Comparison of ENCODE assay signal across 8 cellular contexts in the genomic region with DNA sequence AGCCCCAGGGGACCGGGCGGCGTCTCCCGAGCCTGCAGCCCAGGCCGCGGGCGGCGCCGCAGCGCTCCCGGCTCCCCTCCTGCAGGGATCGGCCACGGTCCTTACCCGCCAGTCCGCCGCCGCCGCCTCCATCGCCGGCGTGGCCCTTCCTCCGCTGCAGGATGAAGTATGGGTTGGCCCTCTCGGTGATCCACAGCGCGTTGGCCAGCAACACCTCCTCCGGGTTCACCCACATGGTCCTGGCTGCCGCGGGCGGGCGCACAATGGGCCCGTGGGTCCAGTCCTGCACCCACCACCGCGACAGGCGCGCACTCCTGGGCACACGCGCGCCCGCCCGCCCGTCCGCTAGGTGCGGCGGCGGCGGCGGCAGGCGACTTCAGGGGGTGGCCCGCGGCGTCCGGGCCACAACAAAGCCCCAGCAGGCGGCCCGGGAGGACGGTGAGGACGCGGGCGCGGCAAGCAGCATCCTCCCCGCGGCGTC. TPM values are rescaled to one million over a fixed set of nuclear protein-coding genes. Genes with fewer than 3 reads are reported as not detected.
DNase-seq lines count a peak whose midpoint lies in the region; ATAC-seq, FAIRE-seq and TF ChIP-seq lines count a peak whose summit lies in the region.

No MANE protein-coding gene starts in this region.

- H3K4me3 ChIP-seq in AG10803 (ENCODE audit: low read length), result peak overlapping the region; percentile 83
- H3K4me3 ChIP-seq in NT2/D1 (ENCODE audit: insufficient read length, low read depth), result peak overlapping the region; percentile 57
- H3K4me3 ChIP-seq in keratinocyte (ENCODE audit: control insufficient read depth in 2 of 3, extremely low read depth in 1 of 3, insufficient read depth in 2 of 3, low read depth in 1 of 3, low read length in 3 of 3), result peak overlapping the region; percentile 79 to 87 (median 83)
- peak overlapping the region; percentile 71 to 76 for H3K4me3 ChIP-seq in small intestine (ENCODE audit: low read depth in 1 of 2, low read length in 2 of 2)

- no peaks in the 10 kb centered on the region for H4K20me1 ChIP-seq in keratinocyte (ENCODE audit: control insufficient read depth, extremely low read depth, insufficient read depth, low read length)

- H3K9me3 ChIP-seq in NT2/D1 (ENCODE audit: insufficient read depth, low read length) (no peaks in the 10 kb centered on the region), keratinocyte (ENCODE audit: control insufficient read depth, low read depth, low read length) (no peaks in the 10 kb centered on the region), small intestine (ENCODE audit: control insufficient read depth, low read depth) (no peaks in the 10 kb centered on the region)

- ATAC-seq in HG02798 (IDR thresholded peaks at IDR 0.05; ENCODE audit: poor library complexity, unreplicated experiment), result peak; percentile 64

- H3K27ac ChIP-seq in caudate nucleus (ENCODE audit: low read depth, low read length), result peak overlapping the region; percentile 85
- peak overlapping the region; percentile 68 for H3K27ac ChIP-seq in keratinocyte (ENCODE audit: control insufficient read depth, insufficient read depth, low read length)
- H3K27ac ChIP-seq in small intestine (ENCODE audit: low read depth in 1 of 2, low read length in 1 of 2), result peak overlapping the region; percentile 94 to 99

- FAIRE-seq in GM12892 (lab: Jason Lieb, UNC) (no peak), keratinocyte (lab: Jason Lieb, UNC) (no peak), small intestine (lab: Jason Lieb, UNC) (no peak)

- DNase-seq in AG10803 (ENCODE audit: low read depth) (peak; percentile 54), GM12892 (ENCODE audit: insufficient read length) (peak; percentile 40), NT2/D1 (ENCODE audit: low read depth, low spot score) (no peak), caudate nucleus (lab: John Stamatoyannopoulos, UW) (peak in 32 of 61 donors; percentile 3 to 61 (median 29)), keratinocyte (ENCODE audit: low read depth, low spot score) (no peak), small intestine (no peak), NCI-H446 treated with DMSO at 0.1 percent for 48 hours (lab: John Stamatoyannopoulos, UW) (no peak)

- no peak for TF ChIP-seq CTCF in AG10803 (conservative IDR thresholded peaks at IDR 0.05; ENCODE audit: low read length)
- no peak for TF ChIP-seq CTCF in keratinocyte (optimal IDR thresholded peaks at IDR 0.05 in 1 of 3, IDR thresholded peaks at IDR 0.05 in 1 of 3, conservative IDR thresholded peaks at IDR 0.05 in 1 of 3; ENCODE audit: extremely low read depth in 1 of 3, insufficient read depth in 2 of 3, low read length in 3 of 3)

- TF ChIP-seq POLR2A in GM12892 (IDR thresholded peaks at IDR 0.05; ENCODE audit: low read depth, low read length), result no peak

- peaks cover 7% of the 10 kb centered on the region for H3K79me2 ChIP-seq in keratinocyte (ENCODE audit: control insufficient read depth, insufficient read depth, low read length)

- H2AFZ ChIP-seq in keratinocyte (ENCODE audit: control insufficient read depth, low read length), result peak overlapping the region; percentile 96

- no peaks in the 10 kb centered on the region for H3K4me1 ChIP-seq in NT2/D1 (ENCODE audit: insufficient read depth, insufficient read length)
- peaks cover 12% of the 10 kb centered on the region for H3K4me1 ChIP-seq in keratinocyte (ENCODE audit: control insufficient read depth, extremely low read depth, insufficient read depth, low read length)
- H3K4me1 ChIP-seq in small intestine (ENCODE audit: control insufficient read depth in 2 of 2, insufficient read depth in 1 of 2, low read depth in 1 of 2, low read length in 1 of 2), result peaks cover 0 to 3% of the 10 kb centered on the region in 2 donors

- dilution Hi-C loops in keratinocyte (cut with MboI; ENCODE audit: extremely low pct_ligation_motif_present, low sequenced_read_pairs), result no loop called here

- H3K9ac ChIP-seq in NT2/D1 (ENCODE audit: insufficient read length, low read depth) (peak overlapping the region; percentile 33), keratinocyte (ENCODE audit: control insufficient read depth, extremely low read depth, insufficient read depth, low read length) (peak overlapping the region; percentile 85)

- H3K36me3 ChIP-seq in NT2/D1 (ENCODE audit: insufficient read depth, insufficient read length, low read length) (no peaks in the 10 kb centered on the region), keratinocyte (ENCODE audit: control insufficient read depth in 2 of 2, extremely low read depth in 1 of 2, insufficient read depth in 2 of 2, low read length in 2 of 2) (no peaks in the 10 kb centered on the region), small intestine (ENCODE audit: control insufficient read depth in 2 of 2, insufficient read depth in 2 of 2, low read length in 2 of 2) (no peaks in the 10 kb centered on the region)

- no peaks in the 10 kb centered on the region for H3K9me1 ChIP-seq in keratinocyte (ENCODE audit: control insufficient read depth, extremely low read depth, insufficient read depth, low read length)

- H3K27me3 ChIP-seq in NT2/D1 (ENCODE audit: insufficient read depth, insufficient read length) (peaks cover 69% of the 10 kb centered on the region), keratinocyte (ENCODE audit: control insufficient read depth, extremely low read depth, insufficient read depth, low read length) (no peaks in the 10 kb centered on the region), small intestine (ENCODE audit: control insufficient read depth in 2 of 2, insufficient read depth in 2 of 2, low read length in 2 of 2) (no peaks in the 10 kb centered on the region)

- peak overlapping the region; percentile 55 for H3K4me2 ChIP-seq in keratinocyte (ENCODE audit: control insufficient read depth, extremely low read depth, insufficient read depth, low read depth, low read length)

- 0 to 2% (median 1%) methylated on average over 53 to 62 of the region's 62 CpGs for WGBS in small intestine, 3 donors

RNA-seq across cellular contexts. Expression of a gene that starts 0.3 kb away (rescaled TPM):
- 0.36 TPM for polyA plus RNA-seq in GM12892 (2012; ENCODE audit: missing spikeins)
- polyA plus RNA-seq in keratinocyte (9.0 to 14.7 TPM (median 11.6 TPM) in 3 replicates), small intestine (10 to 100 TPM in 2 of 3 donors, 1 to 10 TPM in 1; 6.8 to 11.4 (median 10.1) TPM)
- polyA plus RNA-seq in keratinocyte (2011; ENCODE audit: low read depth), result 15.5 TPM
- polyA plus RNA-seq in keratinocyte (2011; cell fraction: cytosol; rRNA removed), result 10.8 and 15.6 TPM in 2 replicates
- polyA plus RNA-seq in keratinocyte (2011; cell fraction: nucleus; rRNA removed), result 21.1 and 22.8 TPM in 2 replicates
- 8.5 and 14.5 TPM in 2 replicates for polyA plus RNA-seq in keratinocyte (2012; ENCODE audit: low replicate concordance)
- 10.7 to 30.3 TPM (median 28.9 TPM) in 3 replicates for polyA minus RNA-seq in keratinocyte
- 20.9 TPM for polyA minus RNA-seq in keratinocyte (2011; cell fraction: cytosol; rRNA and poly(A)+ RNA removed)
- 34.7 and 49.0 TPM in 2 replicates for polyA minus RNA-seq in keratinocyte (2011; cell fraction: nucleus; rRNA and poly(A)+ RNA removed)

Comparison
In these comparisons a context has a peak if more than half of its experiments do, and no peak if none do; other contexts are left out.
1. DNase-seq: peak in AG10803 (single experiment), GM12892 (single experiment) and caudate nucleus (32 of 61); none in NT2/D1 (single experiment), keratinocyte (single experiment), small intestine (single experiment) and NCI-H446 treated with DMSO at 0.1 percent for 48 hours (single experiment).
2. Peak in every context shown above with its lines, with median percentiles within 50 percentile points of each other: H3K4me3 ChIP-seq and H3K27ac ChIP-seq.